19 cellular contexts compared by ENCODE assay signal in the genomic region with DNA sequence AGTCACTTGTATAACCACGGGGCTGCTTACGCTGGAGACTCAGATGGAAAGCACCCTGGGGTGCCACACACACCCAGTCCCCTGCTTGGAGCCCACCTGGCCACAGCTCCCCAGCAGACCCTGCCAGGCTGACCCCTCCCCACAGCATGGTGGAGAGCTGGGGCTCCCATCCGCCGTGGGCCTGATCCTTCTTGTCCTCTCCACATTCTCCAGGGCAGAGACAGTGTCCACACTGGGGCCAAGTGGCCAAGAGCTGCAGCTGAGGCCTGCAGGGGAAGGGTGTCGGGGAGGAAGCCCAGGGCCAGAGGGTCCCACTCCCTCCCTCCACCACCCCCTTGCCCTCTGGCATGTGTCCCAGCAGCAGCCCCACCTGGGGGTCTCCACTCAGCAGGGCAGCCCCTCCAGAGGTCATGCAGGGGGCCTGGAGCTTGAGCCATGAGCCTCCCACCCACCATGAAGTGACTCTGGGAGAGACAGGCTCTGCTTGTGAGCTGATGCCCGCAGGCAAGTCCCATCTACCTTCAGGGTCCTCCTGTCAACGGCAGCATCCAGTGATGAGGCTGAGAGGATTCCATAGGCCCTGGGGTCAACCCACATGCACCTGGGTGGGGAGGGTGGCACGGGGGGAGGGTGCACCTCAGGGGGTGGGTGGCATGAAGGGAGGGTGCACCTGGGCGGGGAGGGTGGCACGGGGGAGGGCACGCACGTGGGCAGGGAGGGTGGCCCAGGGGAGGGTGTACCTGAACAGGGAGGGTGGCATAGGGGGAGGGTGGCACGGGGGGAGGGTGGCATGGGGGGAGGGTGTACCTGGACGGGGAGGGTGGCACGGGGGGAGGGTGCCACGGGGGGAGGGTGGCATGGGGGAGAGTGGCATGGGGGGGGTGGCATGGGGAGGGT. TPM values are rescaled to one million over a fixed set of nuclear protein-coding genes. Genes with fewer than 3 reads are reported as not detected.
A peak's percentile ranks its signal among the peaks of the same experiment; 100 is the strongest.
DNase-seq lines count a peak whose midpoint lies in the region; ATAC-seq and TF ChIP-seq lines count a peak whose summit lies in the region.
"Had no signal": no experiment of that assay in that cellular context is flagged by ENCODE, and none has a peak within 500 bp of the region (broad histone marks: within the 10 kb centered on the region; RNA-seq: fewer than 3 reads in every experiment).

No MANE protein-coding gene starts in this region.

- no peaks in the 10 kb centered on the region for H3K4me1 ChIP-seq in GM23248 (ENCODE audit: insufficient read depth)
- H3K4me1 ChIP-seq: Caco-2, HAP-1 had no signal

- no peaks in the 10 kb centered on the region for H3K79me2 ChIP-seq in GM23248 (ENCODE audit: insufficient read depth)

- no peak overlapping the region for H2AFZ ChIP-seq in GM23248

- H3K27ac Mint-ChIP-seq in stimulated activated memory B cell treated with anti-CD40 and anti-IgM and Interleukin-4, amounts not matched to agents 10 μg/mL and 1 μg/mL and 100 μg/mL, for 72 hours, result no peak overlapping the region
- H3K27ac Mint-ChIP-seq in natural killer cell, result no peak overlapping the region
- H3K27ac Mint-ChIP-seq: B cell; CD4-positive, CD25-positive, alpha-beta regulatory T cell; CD8-positive, alpha-beta T cell had no signal

- WGBS in GM23248 (ENCODE audit: low coverage in 1 of 2, low lambda C conversion rate in 2 of 2, missing lambda C conversion rate in 2 of 2), 2 experiments, result 77 to 80% methylated on average over 7 to 16 of the region's 16 CpGs

- no peak overlapping the region for H3K9ac ChIP-seq in GM23248
- H3K9ac ChIP-seq: BLaER1 had no signal

- TF ChIP-seq CTCF in GM10248 (IDR thresholded peaks at IDR 0.05; ENCODE audit: control extremely low read depth, extremely low read depth, low read depth, missing control alignments) (no peak), natural killer cell (IDR thresholded peaks at IDR 0.05) (no peak)

- H3K9me2 ChIP-seq in GM23248 (ENCODE audit: insufficient read depth), result no peaks in the 10 kb centered on the region

- CTCF ChIA-PET in GM10248 (lab: Yijun Ruan, JAX), result no interaction called here

- no peaks in the 10 kb centered on the region for H3K36me3 ChIP-seq in GM23248 (ENCODE audit: low read depth)
- H3K36me3 ChIP-seq: BLaER1, HAP-1 had no signal

- no peak overlapping the region for H3K4me3 ChIP-seq in GM23248
- H3K4me3 ChIP-seq: BLaER1, HAP-1 had no signal

- in situ Hi-C loops in GM23248 (cut with MboI), result loop anchor here (10.0 kb wide), 1 partner anchor 273 kb away; no protein-coding TSS in a partner anchor

- H3K27me3 ChIP-seq in GM23248 (replicated peaks; ENCODE audit: insufficient read depth), result no peaks in the 10 kb centered on the region
- H3K27me3 ChIP-seq: BLaER1 had no signal

- H3K4me2 ChIP-seq in GM23248 (ENCODE audit: unreplicated experiment), result no peak overlapping the region

- no peaks in the 10 kb centered on the region for H3K9me3 ChIP-seq in GM23248 (ENCODE audit: low read depth)
- H3K9me3 ChIP-seq: BLaER1, HAP-1 had no signal

- DNase-seq in DMS53 (lab: John Stamatoyannopoulos, UW) (peak; percentile 40), DMS53 treated with DMSO at 0.1 percent for 48 hours (lab: John Stamatoyannopoulos, UW; ENCODE audit: unreplicated experiment) (no peak), GM23248 (peak; percentile 5), NAMALWA (ENCODE audit: low spot score) (peak; percentile 15), GM10248 (ENCODE audit: extremely low spot score) (no peak), natural killer cell (no peak)
- DNase-seq: Caco-2; CD4-positive, CD25-positive, alpha-beta regulatory T cell; CD8-positive, alpha-beta T cell; DMS153; DMS79 treated with DMSO at 0.1 percent for 48 hours; GF-D8; GOT3 had no signal

- no peaks in the 10 kb centered on the region for H3K36me3 Mint-ChIP-seq in stimulated activated memory B cell treated with anti-CD40 and anti-IgM and Interleukin-4, amounts not matched to agents 10 μg/mL and 1 μg/mL and 100 μg/mL, for 72 hours
- H3K36me3 Mint-ChIP-seq in natural killer cell, result no peaks in the 10 kb centered on the region
- H3K36me3 Mint-ChIP-seq: CD4-positive, CD25-positive, alpha-beta regulatory T cell; CD8-positive, alpha-beta T cell had no signal

- intact Hi-C loops in natural killer cell (cut with micrococcal nuclease), result loop anchor here (2.0 kb wide), 1 partner anchor 497 kb away; no protein-coding TSS in a partner anchor

- no peaks in the 10 kb centered on the region for H3K9me3 Mint-ChIP-seq in stimulated activated memory B cell treated with anti-CD40 and anti-IgM and Interleukin-4, amounts not matched to agents 10 μg/mL and 1 μg/mL and 100 μg/mL, for 72 hours
- no peaks in the 10 kb centered on the region for H3K9me3 Mint-ChIP-seq in natural killer cell
- H3K9me3 Mint-ChIP-seq: CD4-positive, CD25-positive, alpha-beta regulatory T cell; CD8-positive, alpha-beta T cell had no signal

- ATAC-seq in stimulated activated memory B cell treated with anti-CD40 and anti-IgM and Interleukin-4, amounts not matched to agents 10 μg/mL and 1 μg/mL and 100 μg/mL, for 72 hours, result peak; percentile 51
- ATAC-seq in natural killer cell, result no peak
- ATAC-seq: CD8-positive, alpha-beta T cell had no signal

- no peak overlapping the region for H3K27ac ChIP-seq in GM23248
- H3K27ac ChIP-seq: 22Rv1, C4-2B had no signal

- no peaks in the 10 kb centered on the region for H4K20me1 ChIP-seq in GM23248 (ENCODE audit: insufficient read depth)
- H4K20me1 ChIP-seq: BLaER1 had no signal

- H3F3A ChIP-seq in GM23248 (ENCODE audit: insufficient read depth), result no peaks in the 10 kb centered on the region

- peaks cover 6% of the 10 kb centered on the region for H3K27me3 Mint-ChIP-seq in stimulated activated memory B cell treated with anti-CD40 and anti-IgM and Interleukin-4, amounts not matched to agents 10 μg/mL and 1 μg/mL and 100 μg/mL, for 72 hours
- H3K27me3 Mint-ChIP-seq in natural killer cell (ENCODE audit: low read depth in 2 of 2), result no peaks in the 10 kb centered on the region
- H3K27me3 Mint-ChIP-seq: B cell; CD4-positive, CD25-positive, alpha-beta regulatory T cell had no signal

- POLR2A ChIA-PET in GM10248 (lab: Yijun Ruan, JAX), result no interaction called here

- no peak overlapping the region for H3K4me3 Mint-ChIP-seq in stimulated activated memory B cell treated with anti-CD40 and anti-IgM and Interleukin-4, amounts not matched to agents 10 μg/mL and 1 μg/mL and 100 μg/mL, for 72 hours
- no peak overlapping the region for H3K4me3 Mint-ChIP-seq in natural killer cell
- H3K4me3 Mint-ChIP-seq: B cell; CD4-positive, CD25-positive, alpha-beta regulatory T cell; CD8-positive, alpha-beta T cell had no signal

- no peaks in the 10 kb centered on the region for H3K4me1 Mint-ChIP-seq in stimulated activated memory B cell treated with anti-CD40 and anti-IgM and Interleukin-4, amounts not matched to agents 10 μg/mL and 1 μg/mL and 100 μg/mL, for 72 hours
- H3K4me1 Mint-ChIP-seq in natural killer cell, result no peaks in the 10 kb centered on the region
- H3K4me1 Mint-ChIP-seq: B cell; CD4-positive, CD25-positive, alpha-beta regulatory T cell had no signal

RNA-seq across cellular contexts. Expression of a gene that starts 56.4 kb away (rescaled TPM):
- 3.8 and 15.3 TPM in 2 replicates for total RNA-seq in GM23248 (2014; rRNA removed; shearing (Covaris generic))
- polyA plus RNA-seq in GM23248 (2016; fragmentation: Nextera tagmentation; extraction: Ambion mirVana), result 1.4 and 2.8 TPM in 2 replicates
- total RNA-seq in natural killer cell, result 1 to 10 TPM; 1.9 to 2.9 (median 2.3) TPM

Comparison
In these comparisons a context has a peak if more than half of its experiments do, and no peak if none do; other contexts are left out.
1. DNase-seq: peak in DMS53 (single experiment), GM23248 (single experiment) and NAMALWA (single experiment); none in DMS53 treated with DMSO at 0.1 percent for 48 hours (single experiment), GM10248 (single experiment) and natural killer cell (single experiment).